ENCODE assay signal across 1 cellular context in genomic region chr1:202234331-202235002, GRCh38.
TF ChIP-seq lines count a peak whose summit lies in the region.

No MANE protein-coding gene starts in this region.

TF ChIP-seq in K562, 482 proteins besides CTCF, POLR2A, EP300 and RAD21 (continued from another document):
- peak; percentile 29 for TF ChIP-seq GTF3C2 (IDR thresholded peaks at IDR 0.05; ENCODE audit: borderline replicate concordance, extremely low read depth, insufficient read length)
- no peak for TF ChIP-seq ZNF174 (CRISPR knock-in tag; IDR thresholded peaks at IDR 0.05)
- no peak for TF ChIP-seq CTBP1 (IDR thresholded peaks at IDR 0.05; ENCODE audit: borderline replicate concordance)
- TF ChIP-seq ZBTB40 (IDR thresholded peaks at IDR 0.05) = no peak
- TF ChIP-seq ZBTB40 (CRISPR knock-in tag; IDR thresholded peaks at IDR 0.05) = no peak
TF ChIP-seq in K562: peak in this region for 3.
